In the genomic region with DNA sequence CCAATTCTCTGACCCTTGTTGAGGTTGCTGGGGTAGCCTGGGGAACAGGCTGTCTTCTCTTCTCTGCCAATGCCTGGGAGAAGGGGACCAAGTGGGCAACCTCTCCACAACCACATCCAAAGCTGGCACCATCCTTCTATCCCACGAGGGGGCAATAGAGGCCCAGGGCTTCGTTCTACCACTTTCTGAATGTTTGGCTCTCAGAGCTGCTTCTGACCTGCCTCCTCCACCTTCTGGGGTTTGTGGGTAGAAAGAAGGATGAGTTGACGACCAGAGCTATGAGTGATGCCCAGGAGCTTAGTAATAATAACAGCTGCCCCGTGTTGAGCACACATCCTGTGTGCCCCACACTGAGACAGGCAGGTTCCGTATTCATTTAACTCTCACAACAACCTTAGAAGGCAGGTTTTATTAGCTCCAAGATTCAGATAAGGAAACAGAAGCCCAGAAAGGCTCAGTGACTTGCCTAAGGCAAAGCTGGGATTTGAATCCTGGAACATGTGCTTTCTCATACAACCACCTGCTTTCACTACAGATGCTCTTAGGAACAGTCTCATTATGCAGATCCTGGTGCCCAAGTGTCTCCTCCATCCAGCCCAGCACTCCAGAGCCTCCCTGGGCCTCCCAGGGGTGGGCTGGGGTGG, we compare ENCODE assay signal across 1 cellular context.
TF ChIP-seq lines count a peak whose summit lies in the region.

No MANE protein-coding gene starts in this region.

TF ChIP-seq in HepG2, 621 proteins besides CTCF, POLR2A, EP300 and RAD21 (continues in another document):
- TF ChIP-seq KAT8 (CRISPR knock-in tag; IDR thresholded peaks at IDR 0.05) (no peak), STAT5B (CRISPR knock-in tag; IDR thresholded peaks at IDR 0.05) (no peak), SP4 (CRISPR knock-in tag; IDR thresholded peaks at IDR 0.05) (peak; percentile 13; the same call in 1 of the 2 replicates), MIER3 (CRISPR knock-in tag; IDR thresholded peaks at IDR 0.05; ENCODE audit: borderline replicate concordance) (0 out of 2 replicates have a peak, but pooled peaks have one; percentile 58), ZNF614 (CRISPR knock-in tag; IDR thresholded peaks at IDR 0.05; ENCODE audit: borderline replicate concordance) (peak; percentile 47; the same call in 1 of the 2 replicates), JUNB (CRISPR knock-in tag; IDR thresholded peaks at IDR 0.05; ENCODE audit: borderline replicate concordance) (no peak), RELA (CRISPR knock-in tag; IDR thresholded peaks at IDR 0.05) (peak; percentile 70; the same call in 1 of the 2 replicates), ELF3 (CRISPR knock-in tag; IDR thresholded peaks at IDR 0.05) (peak; percentile 56), ZNF777 (CRISPR knock-in tag; IDR thresholded peaks at IDR 0.05) (no peak), ZNF354B (CRISPR knock-in tag; IDR thresholded peaks at IDR 0.05) (no peak), RXRB (CRISPR knock-in tag; IDR thresholded peaks at IDR 0.05; ENCODE audit: borderline replicate concordance) (peak; percentile 37; the same call in 1 of the 2 replicates), ATRX (CRISPR knock-in tag; IDR thresholded peaks at IDR 0.05; ENCODE audit: borderline replicate concordance) (no peak), GATAD1 (CRISPR knock-in tag; IDR thresholded peaks at IDR 0.05) (0 out of 2 replicates have a peak, but pooled peaks have one; percentile 22), STAG1 (CRISPR knock-in tag; IDR thresholded peaks at IDR 0.05) (peak; percentile 99), ZNF44 (CRISPR knock-in tag; IDR thresholded peaks at IDR 0.05) (no peak), RXRA (CRISPR knock-in tag; IDR thresholded peaks at IDR 0.05) (peak; percentile 21; the same call in 1 of the 2 replicates), CCAR2 (optimal IDR thresholded peaks at IDR 0.05; ENCODE audit: low read depth, low read length) (peak; percentile 26), PPARG (CRISPR knock-in tag; conservative IDR thresholded peaks at IDR 0.05) (0 out of 2 replicates have a peak, but pooled peaks have one; percentile 48), XRCC5 (optimal IDR thresholded peaks at IDR 0.05; ENCODE audit: low read length) (peak; percentile 83), NR2F6 (IDR thresholded peaks at IDR 0.05) (no peak), NR2F6 (CRISPR knock-in tag; IDR thresholded peaks at IDR 0.05) (0 out of 2 replicates have a peak, but pooled peaks have one; percentile 17), KLF16 (CRISPR knock-in tag; IDR thresholded peaks at IDR 0.05) (0 out of 4 replicates have a peak, but pooled peaks of 1 of the 2 experiments have one; percentile 28), SALL1 (CRISPR knock-in tag; IDR thresholded peaks at IDR 0.05) (peak; percentile 46; the same call in 1 of the 2 replicates), SAP130 (CRISPR knock-in tag; IDR thresholded peaks at IDR 0.05; ENCODE audit: low read depth) (peak; percentile 29; the same call in 1 of the 2 replicates), SMC3 (IDR thresholded peaks at IDR 0.05; ENCODE audit: low read length) (peak; percentile 100), YEATS2 (CRISPR knock-in tag; IDR thresholded peaks at IDR 0.05; ENCODE audit: borderline replicate concordance) (peak; percentile 51; the same call in 1 of the 2 replicates), ESRRA (CRISPR knock-in tag; IDR thresholded peaks at IDR 0.05; ENCODE audit: low read depth) (no peak), ERF (CRISPR knock-in tag; IDR thresholded peaks at IDR 0.05) (no peak; the same call in 1 of the 2 replicates), ZNF33A (CRISPR knock-in tag; IDR thresholded peaks at IDR 0.05; ENCODE audit: borderline replicate concordance) (no peak), TBX2 (CRISPR knock-in tag; IDR thresholded peaks at IDR 0.05; ENCODE audit: borderline replicate concordance) (0 out of 2 replicates have a peak, but pooled peaks have one; percentile 23), ZNF773 (CRISPR knock-in tag; IDR thresholded peaks at IDR 0.05; ENCODE audit: borderline replicate concordance) (no peak), ELF4 (CRISPR knock-in tag; IDR thresholded peaks at IDR 0.05; ENCODE audit: borderline replicate concordance) (no peak)
- TF ChIP-seq, protein P1, sequence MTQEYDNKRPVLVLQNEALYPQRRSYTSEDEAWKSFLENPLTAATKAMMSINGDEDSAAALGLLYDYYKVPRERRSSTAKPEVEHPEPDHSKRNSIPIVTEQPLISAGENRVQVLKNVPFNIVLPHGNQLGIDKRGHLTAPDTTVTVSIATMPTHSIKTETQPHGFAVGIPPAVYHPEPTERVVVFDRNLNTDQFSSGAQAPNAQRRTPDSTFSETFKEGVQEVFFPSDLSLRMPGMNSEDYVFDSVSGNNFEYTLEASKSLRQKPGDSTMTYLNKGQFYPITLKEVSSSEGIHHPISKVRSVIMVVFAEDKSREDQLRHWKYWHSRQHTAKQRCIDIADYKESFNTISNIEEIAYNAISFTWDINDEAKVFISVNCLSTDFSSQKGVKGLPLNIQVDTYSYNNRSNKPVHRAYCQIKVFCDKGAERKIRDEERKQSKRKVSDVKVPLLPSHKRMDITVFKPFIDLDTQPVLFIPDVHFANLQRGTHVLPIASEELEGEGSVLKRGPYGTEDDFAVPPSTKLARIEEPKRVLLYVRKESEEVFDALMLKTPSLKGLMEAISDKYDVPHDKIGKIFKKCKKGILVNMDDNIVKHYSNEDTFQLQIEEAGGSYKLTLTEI (CRISPR knock-in tag; conservative IDR thresholded peaks at IDR 0.05), result no peak
- TF ChIP-seq, protein P2, sequence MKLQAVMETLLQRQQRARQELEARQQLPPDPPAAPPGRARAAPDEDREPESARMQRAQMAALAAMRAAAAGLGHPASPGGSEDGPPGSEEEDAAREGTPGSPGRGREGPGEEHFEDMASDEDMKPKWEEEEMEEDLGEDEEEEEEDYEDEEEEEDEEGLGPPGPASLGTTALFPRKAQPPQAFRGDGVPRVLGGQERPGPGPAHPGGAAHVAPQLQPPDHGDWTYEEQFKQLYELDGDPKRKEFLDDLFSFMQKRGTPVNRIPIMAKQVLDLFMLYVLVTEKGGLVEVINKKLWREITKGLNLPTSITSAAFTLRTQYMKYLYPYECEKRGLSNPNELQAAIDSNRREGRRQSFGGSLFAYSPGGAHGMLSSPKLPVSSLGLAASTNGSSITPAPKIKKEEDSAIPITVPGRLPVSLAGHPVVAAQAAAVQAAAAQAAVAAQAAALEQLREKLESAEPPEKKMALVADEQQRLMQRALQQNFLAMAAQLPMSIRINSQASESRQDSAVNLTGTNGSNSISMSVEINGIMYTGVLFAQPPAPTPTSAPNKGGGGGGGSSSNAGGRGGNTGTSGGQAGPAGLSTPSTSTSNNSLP (IDR thresholded peaks at IDR 0.05; ENCODE audit: low read depth, low read length), result 0 out of 2 replicates have a peak, but pooled peaks have one; percentile 23
- TF ChIP-seq, protein P3, sequence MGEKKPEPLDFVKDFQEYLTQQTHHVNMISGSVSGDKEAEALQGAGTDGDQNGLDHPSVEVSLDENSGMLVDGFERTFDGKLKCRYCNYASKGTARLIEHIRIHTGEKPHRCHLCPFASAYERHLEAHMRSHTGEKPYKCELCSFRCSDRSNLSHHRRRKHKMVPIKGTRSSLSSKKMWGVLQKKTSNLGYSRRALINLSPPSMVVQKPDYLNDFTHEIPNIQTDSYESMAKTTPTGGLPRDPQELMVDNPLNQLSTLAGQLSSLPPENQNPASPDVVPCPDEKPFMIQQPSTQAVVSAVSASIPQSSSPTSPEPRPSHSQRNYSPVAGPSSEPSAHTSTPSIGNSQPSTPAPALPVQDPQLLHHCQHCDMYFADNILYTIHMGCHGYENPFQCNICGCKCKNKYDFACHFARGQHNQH (CRISPR knock-in tag; IDR thresholded peaks at IDR 0.05), result no peak
- TF ChIP-seq, protein P4, sequence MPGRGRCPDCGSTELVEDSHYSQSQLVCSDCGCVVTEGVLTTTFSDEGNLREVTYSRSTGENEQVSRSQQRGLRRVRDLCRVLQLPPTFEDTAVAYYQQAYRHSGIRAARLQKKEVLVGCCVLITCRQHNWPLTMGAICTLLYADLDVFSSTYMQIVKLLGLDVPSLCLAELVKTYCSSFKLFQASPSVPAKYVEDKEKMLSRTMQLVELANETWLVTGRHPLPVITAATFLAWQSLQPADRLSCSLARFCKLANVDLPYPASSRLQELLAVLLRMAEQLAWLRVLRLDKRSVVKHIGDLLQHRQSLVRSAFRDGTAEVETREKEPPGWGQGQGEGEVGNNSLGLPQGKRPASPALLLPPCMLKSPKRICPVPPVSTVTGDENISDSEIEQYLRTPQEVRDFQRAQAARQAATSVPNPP (CRISPR knock-in tag; IDR thresholded peaks at IDR 0.05), result no peak
- TF ChIP-seq, protein P5, sequence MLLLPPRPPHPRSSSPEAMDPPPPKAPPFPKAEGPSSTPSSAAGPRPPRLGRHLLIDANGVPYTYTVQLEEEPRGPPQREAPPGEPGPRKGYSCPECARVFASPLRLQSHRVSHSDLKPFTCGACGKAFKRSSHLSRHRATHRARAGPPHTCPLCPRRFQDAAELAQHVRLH (CRISPR knock-in tag; IDR thresholded peaks at IDR 0.05; ENCODE audit: borderline replicate concordance, low read depth), result peak; percentile 69; the same call in 1 of the 2 replicates
- TF ChIP-seq, protein P6, sequence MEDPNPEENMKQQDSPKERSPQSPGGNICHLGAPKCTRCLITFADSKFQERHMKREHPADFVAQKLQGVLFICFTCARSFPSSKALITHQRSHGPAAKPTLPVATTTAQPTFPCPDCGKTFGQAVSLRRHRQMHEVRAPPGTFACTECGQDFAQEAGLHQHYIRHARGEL (CRISPR knock-in tag; IDR thresholded peaks at IDR 0.05), result no peak
- TF ChIP-seq, protein P7, sequence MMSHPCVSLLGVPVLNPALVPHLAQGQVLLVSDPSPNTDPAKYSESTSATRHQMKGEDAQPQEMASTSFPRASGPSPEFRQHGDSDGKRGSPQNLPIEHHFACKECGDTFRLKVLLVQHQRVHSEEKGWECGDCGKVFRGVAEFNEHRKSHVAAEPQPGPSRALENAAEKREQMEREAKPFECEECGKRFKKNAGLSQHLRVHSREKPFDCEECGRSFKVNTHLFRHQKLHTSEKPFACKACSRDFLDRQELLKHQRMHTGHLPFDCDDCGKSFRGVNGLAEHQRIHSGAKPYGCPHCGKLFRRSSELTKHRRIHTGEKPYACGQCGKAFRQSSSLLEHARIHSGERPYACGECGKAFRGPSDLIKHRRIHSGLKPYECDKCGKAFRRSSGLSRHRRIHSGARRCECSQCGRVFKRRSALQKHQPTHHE (CRISPR knock-in tag; IDR thresholded peaks at IDR 0.05; ENCODE audit: borderline replicate concordance), result no peak
- TF ChIP-seq, protein P8, sequence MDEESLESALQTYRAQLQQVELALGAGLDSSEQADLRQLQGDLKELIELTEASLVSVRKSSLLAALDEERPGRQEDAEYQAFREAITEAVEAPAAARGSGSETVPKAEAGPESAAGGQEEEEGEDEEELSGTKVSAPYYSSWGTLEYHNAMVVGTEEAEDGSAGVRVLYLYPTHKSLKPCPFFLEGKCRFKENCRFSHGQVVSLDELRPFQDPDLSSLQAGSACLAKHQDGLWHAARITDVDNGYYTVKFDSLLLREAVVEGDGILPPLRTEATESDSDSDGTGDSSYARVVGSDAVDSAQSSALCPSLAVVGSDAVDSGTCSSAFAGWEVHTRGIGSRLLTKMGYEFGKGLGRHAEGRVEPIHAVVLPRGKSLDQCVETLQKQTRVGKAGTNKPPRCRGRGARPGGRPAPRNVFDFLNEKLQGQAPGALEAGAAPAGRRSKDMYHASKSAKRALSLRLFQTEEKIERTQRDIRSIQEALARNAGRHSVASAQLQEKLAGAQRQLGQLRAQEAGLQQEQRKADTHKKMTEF (CRISPR knock-in tag; IDR thresholded peaks at IDR 0.05), result peak; percentile 58; the same call in 1 of the 2 replicates
- TF ChIP-seq, protein P9, sequence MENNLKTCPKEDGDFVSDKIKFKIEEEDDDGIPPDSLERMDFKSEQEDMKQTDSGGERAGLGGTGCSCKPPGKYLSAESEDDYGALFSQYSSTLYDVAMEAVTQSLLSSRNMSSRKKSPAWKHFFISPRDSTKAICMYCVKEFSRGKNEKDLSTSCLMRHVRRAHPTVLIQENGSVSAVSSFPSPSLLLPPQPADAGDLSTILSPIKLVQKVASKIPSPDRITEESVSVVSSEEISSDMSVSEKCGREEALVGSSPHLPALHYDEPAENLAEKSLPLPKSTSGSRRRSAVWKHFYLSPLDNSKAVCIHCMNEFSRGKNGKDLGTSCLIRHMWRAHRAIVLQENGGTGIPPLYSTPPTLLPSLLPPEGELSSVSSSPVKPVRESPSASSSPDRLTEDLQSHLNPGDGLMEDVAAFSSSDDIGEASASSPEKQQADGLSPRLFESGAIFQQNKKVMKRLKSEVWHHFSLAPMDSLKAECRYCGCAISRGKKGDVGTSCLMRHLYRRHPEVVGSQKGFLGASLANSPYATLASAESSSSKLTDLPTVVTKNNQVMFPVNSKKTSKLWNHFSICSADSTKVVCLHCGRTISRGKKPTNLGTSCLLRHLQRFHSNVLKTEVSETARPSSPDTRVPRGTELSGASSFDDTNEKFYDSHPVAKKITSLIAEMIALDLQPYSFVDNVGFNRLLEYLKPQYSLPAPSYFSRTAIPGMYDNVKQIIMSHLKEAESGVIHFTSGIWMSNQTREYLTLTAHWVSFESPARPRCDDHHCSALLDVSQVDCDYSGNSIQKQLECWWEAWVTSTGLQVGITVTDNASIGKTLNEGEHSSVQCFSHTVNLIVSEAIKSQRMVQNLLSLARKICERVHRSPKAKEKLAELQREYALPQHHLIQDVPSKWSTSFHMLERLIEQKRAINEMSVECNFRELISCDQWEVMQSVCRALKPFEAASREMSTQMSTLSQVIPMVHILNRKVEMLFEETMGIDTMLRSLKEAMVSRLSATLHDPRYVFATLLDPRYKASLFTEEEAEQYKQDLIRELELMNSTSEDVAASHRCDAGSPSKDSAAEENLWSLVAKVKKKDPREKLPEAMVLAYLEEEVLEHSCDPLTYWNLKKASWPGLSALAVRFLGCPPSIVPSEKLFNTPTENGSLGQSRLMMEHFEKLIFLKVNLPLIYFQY (CRISPR knock-in tag; IDR thresholded peaks at IDR 0.05; ENCODE audit: borderline replicate concordance), result peak; percentile 68; the same call in 1 of the 2 replicates
- TF ChIP-seq, protein P10, sequence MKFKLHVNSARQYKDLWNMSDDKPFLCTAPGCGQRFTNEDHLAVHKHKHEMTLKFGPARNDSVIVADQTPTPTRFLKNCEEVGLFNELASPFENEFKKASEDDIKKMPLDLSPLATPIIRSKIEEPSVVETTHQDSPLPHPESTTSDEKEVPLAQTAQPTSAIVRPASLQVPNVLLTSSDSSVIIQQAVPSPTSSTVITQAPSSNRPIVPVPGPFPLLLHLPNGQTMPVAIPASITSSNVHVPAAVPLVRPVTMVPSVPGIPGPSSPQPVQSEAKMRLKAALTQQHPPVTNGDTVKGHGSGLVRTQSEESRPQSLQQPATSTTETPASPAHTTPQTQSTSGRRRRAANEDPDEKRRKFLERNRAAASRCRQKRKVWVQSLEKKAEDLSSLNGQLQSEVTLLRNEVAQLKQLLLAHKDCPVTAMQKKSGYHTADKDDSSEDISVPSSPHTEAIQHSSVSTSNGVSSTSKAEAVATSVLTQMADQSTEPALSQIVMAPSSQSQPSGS (CRISPR knock-in tag; IDR thresholded peaks at IDR 0.05), result no peak
- TF ChIP-seq, protein P11, sequence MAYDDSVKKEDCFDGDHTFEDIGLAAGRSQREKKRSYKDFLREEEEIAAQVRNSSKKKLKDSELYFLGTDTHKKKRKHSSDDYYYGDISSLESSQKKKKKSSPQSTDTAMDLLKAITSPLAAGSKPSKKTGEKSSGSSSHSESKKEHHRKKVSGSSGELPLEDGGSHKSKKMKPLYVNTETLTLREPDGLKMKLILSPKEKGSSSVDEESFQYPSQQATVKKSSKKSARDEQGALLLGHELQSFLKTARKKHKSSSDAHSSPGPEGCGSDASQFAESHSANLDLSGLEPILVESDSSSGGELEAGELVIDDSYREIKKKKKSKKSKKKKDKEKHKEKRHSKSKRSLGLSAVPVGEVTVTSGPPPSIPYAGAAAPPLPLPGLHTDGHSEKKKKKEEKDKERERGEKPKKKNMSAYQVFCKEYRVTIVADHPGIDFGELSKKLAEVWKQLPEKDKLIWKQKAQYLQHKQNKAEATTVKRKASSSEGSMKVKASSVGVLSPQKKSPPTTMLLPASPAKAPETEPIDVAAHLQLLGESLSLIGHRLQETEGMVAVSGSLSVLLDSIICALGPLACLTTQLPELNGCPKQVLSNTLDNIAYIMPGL (CRISPR knock-in tag; IDR thresholded peaks at IDR 0.05; ENCODE audit: borderline replicate concordance in 1 of 2, low read depth in 1 of 2), result peak in 1 of 2 experiments; percentile 43; a peak in 1 of 4 replicates
